ENCODE assay signal across 8 cellular contexts in genomic region chr5:35436441-35437057, GRCh38.
DNase-seq lines count a peak whose midpoint lies in the region; ATAC-seq, FAIRE-seq and TF ChIP-seq lines count a peak whose summit lies in the region.

No MANE protein-coding gene starts in this region.

- ATAC-seq in GM19397 (IDR thresholded peaks at IDR 0.05; ENCODE audit: unreplicated experiment) (no peak), GM19324 (IDR thresholded peaks at IDR 0.05; ENCODE audit: low FRiP score, unreplicated experiment) (no peak)

- H3K9me2 ChIP-seq in MM.1S (replicated peaks; ENCODE audit: insufficient read depth, low read length) = no peaks in the 10 kb centered on the region

- H3K36me3 ChIP-seq in MM.1S (replicated peaks; ENCODE audit: insufficient read depth, low read length) (no peaks in the 10 kb centered on the region), kidney (ENCODE audit: control insufficient read depth in 1 of 2, insufficient read depth in 2 of 2, low read length in 2 of 2) (no peaks in the 10 kb centered on the region), thyroid gland (no peaks in the 10 kb centered on the region)

- TF ChIP-seq CTCF in AG04450 (IDR thresholded peaks at IDR 0.05; ENCODE audit: low read depth, low read length) = peak; percentile 61
- peak; percentile 61 for TF ChIP-seq CTCF in MM.1S (IDR thresholded peaks at IDR 0.05; ENCODE audit: low read length)
- peak; percentile 82 for TF ChIP-seq CTCF in VCaP (conservative IDR thresholded peaks at IDR 0.05)
- peak; percentile 42 for TF ChIP-seq CTCF in kidney (IDR thresholded peaks at IDR 0.05; ENCODE audit: borderline replicate concordance, extremely low read depth, insufficient read depth)
- TF ChIP-seq CTCF in thyroid gland (IDR thresholded peaks at IDR 0.05) = peak in 3 of 6 experiments; percentile 20 to 45 (median 25)

- H2AFZ ChIP-seq in MM.1S (ENCODE audit: low read length) = no peak overlapping the region

- H3K9ac ChIP-seq in MM.1S (ENCODE audit: low read length) = no peak overlapping the region
- H3K9ac ChIP-seq in kidney (ENCODE audit: low read length in 2 of 2) = no peak overlapping the region

- H3F3A ChIP-seq in MM.1S (ENCODE audit: insufficient read depth, low read length) = no peaks in the 10 kb centered on the region

- no peaks in the 10 kb centered on the region for H3K9me3 ChIP-seq in AG04450 (ENCODE audit: control insufficient read depth, insufficient read depth, low read length)
- no peaks in the 10 kb centered on the region for H3K9me3 ChIP-seq in MM.1S (replicated peaks; ENCODE audit: insufficient read depth, low read length)
- H3K9me3 ChIP-seq in kidney (ENCODE audit: control insufficient read depth in 1 of 2, low read length in 2 of 2) = no peaks in the 10 kb centered on the region
- no peaks in the 10 kb centered on the region for H3K9me3 ChIP-seq in thyroid gland

- intact Hi-C loops in kidney (cut with DNase I) (no loop called here), thyroid gland (cut with DNase I) (no loop called here)

- no peaks in the 10 kb centered on the region for H3K79me2 ChIP-seq in MM.1S (ENCODE audit: low read length)

- CTCF ChIA-PET in AG04450 (lab: Charles Lee) = interaction anchor here (0.8 to 2.3 kb wide), 16 partner anchors 10 to 490 kb away, joined by 3 to 11 read pairs (median 5); partner anchors contain the start of gene SPEF2

- TF ChIP-seq POLR2A in GM12891 (IDR thresholded peaks at IDR 0.05; ENCODE audit: low read depth, low read length) (no peak), thyroid gland (IDR thresholded peaks at IDR 0.05) (no peak)

- H3K27me3 ChIP-seq in AG04450 (ENCODE audit: control insufficient read depth, insufficient read depth, low read length) (no peaks in the 10 kb centered on the region), MM.1S (replicated peaks; ENCODE audit: insufficient read depth, low read length) (no peaks in the 10 kb centered on the region), thyroid gland (no peaks in the 10 kb centered on the region)

- H4K20me1 ChIP-seq in MM.1S (ENCODE audit: insufficient read depth, low read length) = no peaks in the 10 kb centered on the region

- WGBS in thyroid gland, 2 donors = 71 to 75% methylated on average over 6 of the region's 6 CpGs

- H3K4me1 ChIP-seq in MM.1S (ENCODE audit: low read length) (no peaks in the 10 kb centered on the region), kidney (ENCODE audit: control insufficient read depth in 1 of 2, insufficient read depth in 1 of 2, low read depth in 1 of 2, low read length in 2 of 2) (no peaks in the 10 kb centered on the region), thyroid gland (no peaks in the 10 kb centered on the region)

- no peak for DNase-seq in AG04450 (ENCODE audit: low read depth, low spot score)
- DNase-seq in GM12891 (ENCODE audit: insufficient read length, low spot score) = no peak
- peak; percentile 46 for DNase-seq in MM.1S
- DNase-seq in kidney = no peak
- DNase-seq in thyroid gland = no peak

- POLR2A ChIA-PET in AG04450 (lab: Yijun Ruan, JAX) = no interaction called here

- H3K4me3 ChIP-seq in AG04450 (ENCODE audit: low read depth, low read length) = no peak overlapping the region
- H3K4me3 ChIP-seq in MM.1S (ENCODE audit: low read length) = no peak overlapping the region
- H3K4me3 ChIP-seq in kidney (ENCODE audit: low read length in 2 of 2) = no peak overlapping the region
- no peak overlapping the region for H3K4me3 ChIP-seq in thyroid gland (replicated peaks in 1 of 3)

- H3K27ac ChIP-seq in AG04450 (ENCODE audit: low read depth, low read length) (no peak overlapping the region), MM.1S (ENCODE audit: low read length) (no peak overlapping the region), VCaP (no peak overlapping the region), kidney (ENCODE audit: low read depth in 2 of 2, low read length in 2 of 2) (no peak overlapping the region), thyroid gland (no peak overlapping the region)

- FAIRE-seq in GM12891 (lab: Jason Lieb, UNC) (peak; percentile 38), kidney (lab: Jason Lieb, UNC) (no peak)

- no peak overlapping the region for H3K4me2 ChIP-seq in MM.1S (ENCODE audit: low read depth, low read length)

TF ChIP-seq in GM12891, 5 proteins besides CTCF, POLR2A, EP300 and RAD21:
- TF ChIP-seq TAF1 (IDR thresholded peaks at IDR 0.05; ENCODE audit: low read depth, low read length) (no peak), POU2F2 (IDR thresholded peaks at IDR 0.05; ENCODE audit: low read depth, low read length) (no peak), SPI1 (IDR thresholded peaks at IDR 0.05; ENCODE audit: low read depth, low read length) (no peak), POLR2AphosphoS5 (IDR thresholded peaks at IDR 0.05; ENCODE audit: low read depth, low read length) (no peak), PAX5 (IDR thresholded peaks at IDR 0.05; ENCODE audit: insufficient read depth, low read length, severe bottlenecking) (no peak)
